ENCODE assay signal across 1 cellular context in the genomic region with DNA sequence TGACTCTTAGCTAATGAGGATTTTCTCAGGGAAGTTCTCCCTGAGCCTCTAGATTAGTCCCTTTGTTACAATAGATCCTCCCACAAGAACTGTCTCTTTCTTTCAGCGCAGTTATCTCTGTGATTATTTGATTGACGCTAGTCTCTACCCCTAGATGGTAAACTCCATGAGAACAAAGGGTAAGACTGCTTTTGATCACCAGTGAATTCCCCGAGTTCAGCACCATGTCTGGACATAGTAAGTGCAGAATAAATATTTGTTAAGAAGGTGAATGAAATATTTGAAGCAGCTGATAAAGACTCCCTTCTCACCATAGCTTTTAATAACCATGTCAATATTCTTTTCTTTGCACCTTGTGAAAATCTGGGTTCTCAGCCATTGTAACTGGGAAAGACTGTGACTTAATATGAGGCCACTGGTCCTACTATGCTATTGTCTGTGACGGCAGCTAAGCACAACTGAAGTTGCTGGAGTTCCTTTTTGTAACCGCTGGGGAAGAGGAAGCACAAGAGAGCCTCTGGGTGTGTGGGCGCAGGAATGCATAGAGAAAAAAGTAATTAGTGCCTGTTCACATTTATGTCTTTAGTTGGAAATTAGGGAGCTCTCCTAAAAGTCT.
A peak's percentile ranks its signal among the peaks of the same experiment; 100 is the strongest.
TF ChIP-seq lines count a peak whose summit lies in the region.

No MANE protein-coding gene starts in this region.

TF ChIP-seq in K562, 482 proteins besides CTCF, POLR2A, EP300 and RAD21 (continued from another document and continues in another):
- TF ChIP-seq, protein P1, sequence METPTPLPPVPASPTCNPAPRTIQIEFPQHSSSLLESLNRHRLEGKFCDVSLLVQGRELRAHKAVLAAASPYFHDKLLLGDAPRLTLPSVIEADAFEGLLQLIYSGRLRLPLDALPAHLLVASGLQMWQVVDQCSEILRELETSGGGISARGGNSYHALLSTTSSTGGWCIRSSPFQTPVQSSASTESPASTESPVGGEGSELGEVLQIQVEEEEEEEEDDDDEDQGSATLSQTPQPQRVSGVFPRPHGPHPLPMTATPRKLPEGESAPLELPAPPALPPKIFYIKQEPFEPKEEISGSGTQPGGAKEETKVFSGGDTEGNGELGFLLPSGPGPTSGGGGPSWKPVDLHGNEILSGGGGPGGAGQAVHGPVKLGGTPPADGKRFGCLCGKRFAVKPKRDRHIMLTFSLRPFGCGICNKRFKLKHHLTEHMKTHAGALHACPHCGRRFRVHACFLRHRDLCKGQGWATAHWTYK (CRISPR knock-in tag; IDR thresholded peaks at IDR 0.05), result no peak
- TF ChIP-seq, protein P2, sequence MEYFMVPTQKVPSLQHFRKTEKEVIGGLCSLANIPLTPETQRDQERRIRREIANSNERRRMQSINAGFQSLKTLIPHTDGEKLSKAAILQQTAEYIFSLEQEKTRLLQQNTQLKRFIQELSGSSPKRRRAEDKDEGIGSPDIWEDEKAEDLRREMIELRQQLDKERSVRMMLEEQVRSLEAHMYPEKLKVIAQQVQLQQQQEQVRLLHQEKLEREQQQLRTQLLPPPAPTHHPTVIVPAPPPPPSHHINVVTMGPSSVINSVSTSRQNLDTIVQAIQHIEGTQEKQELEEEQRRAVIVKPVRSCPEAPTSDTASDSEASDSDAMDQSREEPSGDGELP (CRISPR knock-in tag; IDR thresholded peaks at IDR 0.05; ENCODE audit: borderline replicate concordance), result no peak
- no peak for TF ChIP-seq ZNF507 (tag; conservative IDR thresholded peaks at IDR 0.05)
- TF ChIP-seq POLR3G (IDR thresholded peaks at IDR 0.05; ENCODE audit: extremely low read depth, insufficient read length, insufficient replicate concordance), result no peak
- TF ChIP-seq RBM39 (optimal IDR thresholded peaks at IDR 0.05; ENCODE audit: low read depth, low read length), result no peak
- TF ChIP-seq, protein P3, sequence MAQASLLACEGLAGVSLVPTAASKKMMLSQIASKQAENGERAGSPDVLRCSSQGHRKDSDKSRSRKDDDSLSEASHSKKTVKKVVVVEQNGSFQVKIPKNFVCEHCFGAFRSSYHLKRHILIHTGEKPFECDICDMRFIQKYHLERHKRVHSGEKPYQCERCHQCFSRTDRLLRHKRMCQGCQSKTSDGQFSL (CRISPR knock-in tag; IDR thresholded peaks at IDR 0.05), result no peak
- TF ChIP-seq, protein P3 (tag; IDR thresholded peaks at IDR 0.05), result no peak
- 0 out of 2 replicates have a peak, but pooled peaks have one; percentile 12 for TF ChIP-seq MAFF (IDR thresholded peaks at IDR 0.05; ENCODE audit: low read length)
- TF ChIP-seq ZBTB17 (CRISPR knock-in tag; IDR thresholded peaks at IDR 0.05), result no peak
- TF ChIP-seq MCM7 (IDR thresholded peaks at IDR 0.05), result no peak
- TF ChIP-seq, protein P4, sequence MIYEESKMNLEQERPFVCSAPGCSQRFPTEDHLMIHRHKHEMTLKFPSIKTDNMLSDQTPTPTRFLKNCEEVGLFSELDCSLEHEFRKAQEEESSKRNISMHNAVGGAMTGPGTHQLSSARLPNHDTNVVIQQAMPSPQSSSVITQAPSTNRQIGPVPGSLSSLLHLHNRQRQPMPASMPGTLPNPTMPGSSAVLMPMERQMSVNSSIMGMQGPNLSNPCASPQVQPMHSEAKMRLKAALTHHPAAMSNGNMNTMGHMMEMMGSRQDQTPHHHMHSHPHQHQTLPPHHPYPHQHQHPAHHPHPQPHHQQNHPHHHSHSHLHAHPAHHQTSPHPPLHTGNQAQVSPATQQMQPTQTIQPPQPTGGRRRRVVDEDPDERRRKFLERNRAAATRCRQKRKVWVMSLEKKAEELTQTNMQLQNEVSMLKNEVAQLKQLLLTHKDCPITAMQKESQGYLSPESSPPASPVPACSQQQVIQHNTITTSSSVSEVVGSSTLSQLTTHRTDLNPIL (CRISPR knock-in tag; IDR thresholded peaks at IDR 0.05), result no peak
- TF ChIP-seq, protein P5, sequence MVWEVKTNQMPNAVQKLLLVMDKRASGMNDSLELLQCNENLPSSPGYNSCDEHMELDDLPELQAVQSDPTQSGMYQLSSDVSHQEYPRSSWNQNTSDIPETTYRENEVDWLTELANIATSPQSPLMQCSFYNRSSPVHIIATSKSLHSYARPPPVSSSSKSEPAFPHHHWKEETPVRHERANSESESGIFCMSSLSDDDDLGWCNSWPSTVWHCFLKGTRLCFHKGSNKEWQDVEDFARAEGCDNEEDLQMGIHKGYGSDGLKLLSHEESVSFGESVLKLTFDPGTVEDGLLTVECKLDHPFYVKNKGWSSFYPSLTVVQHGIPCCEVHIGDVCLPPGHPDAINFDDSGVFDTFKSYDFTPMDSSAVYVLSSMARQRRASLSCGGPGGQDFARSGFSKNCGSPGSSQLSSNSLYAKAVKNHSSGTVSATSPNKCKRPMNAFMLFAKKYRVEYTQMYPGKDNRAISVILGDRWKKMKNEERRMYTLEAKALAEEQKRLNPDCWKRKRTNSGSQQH (CRISPR knock-in tag; IDR thresholded peaks at IDR 0.05), result no peak
- TF ChIP-seq ZNF124 (CRISPR knock-in tag; IDR thresholded peaks at IDR 0.05), result no peak
- no peak for TF ChIP-seq SAFB2 (IDR thresholded peaks at IDR 0.05; ENCODE audit: borderline replicate concordance, low read depth, low read length, severe bottlenecking)
- TF ChIP-seq CBX1 (IDR thresholded peaks at IDR 0.05; ENCODE audit: low read depth), result no peak
- peak; percentile 63 for TF ChIP-seq SOX6 (IDR thresholded peaks at IDR 0.05)
- no peak for TF ChIP-seq ESRRB (CRISPR knock-in tag; IDR thresholded peaks at IDR 0.05; ENCODE audit: borderline replicate concordance)
- no peak for TF ChIP-seq KAT8 (IDR thresholded peaks at IDR 0.05; ENCODE audit: low read depth)
- no peak for TF ChIP-seq ZNF444 (CRISPR knock-in tag; IDR thresholded peaks at IDR 0.05)
- no peak for TF ChIP-seq STAT5A (IDR thresholded peaks at IDR 0.05; ENCODE audit: borderline replicate concordance, low read length)
- no peak for TF ChIP-seq ZNF354B (CRISPR knock-in tag; IDR thresholded peaks at IDR 0.05)
- peak in 1 of 2 experiments; percentile 37; a peak in 1 of 4 replicates for TF ChIP-seq HDAC1 (IDR thresholded peaks at IDR 0.05)
- no peak for TF ChIP-seq ZNF431 (CRISPR knock-in tag; IDR thresholded peaks at IDR 0.05)
- no peak for TF ChIP-seq MCM5 (IDR thresholded peaks at IDR 0.05; ENCODE audit: low read depth)
- no peak for TF ChIP-seq SMAD2 (IDR thresholded peaks at IDR 0.05; ENCODE audit: low read depth, low read length)
- TF ChIP-seq SIN3A (IDR thresholded peaks at IDR 0.05; ENCODE audit: borderline replicate concordance in 2 of 2, control insufficient read depth in 1 of 2, low read depth in 2 of 2, low read length in 2 of 2), result no peak
- TF ChIP-seq, protein P6, sequence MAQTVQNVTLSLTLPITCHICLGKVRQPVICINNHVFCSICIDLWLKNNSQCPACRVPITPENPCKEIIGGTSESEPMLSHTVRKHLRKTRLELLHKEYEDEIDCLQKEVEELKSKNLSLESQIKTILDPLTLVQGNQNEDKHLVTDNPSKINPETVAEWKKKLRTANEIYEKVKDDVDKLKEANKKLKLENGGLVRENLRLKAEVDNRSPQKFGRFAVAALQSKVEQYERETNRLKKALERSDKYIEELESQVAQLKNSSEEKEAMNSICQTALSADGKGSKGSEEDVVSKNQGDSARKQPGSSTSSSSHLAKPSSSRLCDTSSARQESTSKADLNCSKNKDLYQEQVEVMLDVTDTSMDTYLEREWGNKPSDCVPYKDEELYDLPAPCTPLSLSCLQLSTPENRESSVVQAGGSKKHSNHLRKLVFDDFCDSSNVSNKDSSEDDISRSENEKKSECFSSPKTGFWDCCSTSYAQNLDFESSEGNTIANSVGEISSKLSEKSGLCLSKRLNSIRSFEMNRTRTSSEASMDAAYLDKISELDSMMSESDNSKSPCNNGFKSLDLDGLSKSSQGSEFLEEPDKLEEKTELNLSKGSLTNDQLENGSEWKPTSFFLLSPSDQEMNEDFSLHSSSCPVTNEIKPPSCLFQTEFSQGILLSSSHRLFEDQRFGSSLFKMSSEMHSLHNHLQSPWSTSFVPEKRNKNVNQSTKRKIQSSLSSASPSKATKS (CRISPR knock-in tag; IDR thresholded peaks at IDR 0.05), result no peak
- TF ChIP-seq, protein P7, sequence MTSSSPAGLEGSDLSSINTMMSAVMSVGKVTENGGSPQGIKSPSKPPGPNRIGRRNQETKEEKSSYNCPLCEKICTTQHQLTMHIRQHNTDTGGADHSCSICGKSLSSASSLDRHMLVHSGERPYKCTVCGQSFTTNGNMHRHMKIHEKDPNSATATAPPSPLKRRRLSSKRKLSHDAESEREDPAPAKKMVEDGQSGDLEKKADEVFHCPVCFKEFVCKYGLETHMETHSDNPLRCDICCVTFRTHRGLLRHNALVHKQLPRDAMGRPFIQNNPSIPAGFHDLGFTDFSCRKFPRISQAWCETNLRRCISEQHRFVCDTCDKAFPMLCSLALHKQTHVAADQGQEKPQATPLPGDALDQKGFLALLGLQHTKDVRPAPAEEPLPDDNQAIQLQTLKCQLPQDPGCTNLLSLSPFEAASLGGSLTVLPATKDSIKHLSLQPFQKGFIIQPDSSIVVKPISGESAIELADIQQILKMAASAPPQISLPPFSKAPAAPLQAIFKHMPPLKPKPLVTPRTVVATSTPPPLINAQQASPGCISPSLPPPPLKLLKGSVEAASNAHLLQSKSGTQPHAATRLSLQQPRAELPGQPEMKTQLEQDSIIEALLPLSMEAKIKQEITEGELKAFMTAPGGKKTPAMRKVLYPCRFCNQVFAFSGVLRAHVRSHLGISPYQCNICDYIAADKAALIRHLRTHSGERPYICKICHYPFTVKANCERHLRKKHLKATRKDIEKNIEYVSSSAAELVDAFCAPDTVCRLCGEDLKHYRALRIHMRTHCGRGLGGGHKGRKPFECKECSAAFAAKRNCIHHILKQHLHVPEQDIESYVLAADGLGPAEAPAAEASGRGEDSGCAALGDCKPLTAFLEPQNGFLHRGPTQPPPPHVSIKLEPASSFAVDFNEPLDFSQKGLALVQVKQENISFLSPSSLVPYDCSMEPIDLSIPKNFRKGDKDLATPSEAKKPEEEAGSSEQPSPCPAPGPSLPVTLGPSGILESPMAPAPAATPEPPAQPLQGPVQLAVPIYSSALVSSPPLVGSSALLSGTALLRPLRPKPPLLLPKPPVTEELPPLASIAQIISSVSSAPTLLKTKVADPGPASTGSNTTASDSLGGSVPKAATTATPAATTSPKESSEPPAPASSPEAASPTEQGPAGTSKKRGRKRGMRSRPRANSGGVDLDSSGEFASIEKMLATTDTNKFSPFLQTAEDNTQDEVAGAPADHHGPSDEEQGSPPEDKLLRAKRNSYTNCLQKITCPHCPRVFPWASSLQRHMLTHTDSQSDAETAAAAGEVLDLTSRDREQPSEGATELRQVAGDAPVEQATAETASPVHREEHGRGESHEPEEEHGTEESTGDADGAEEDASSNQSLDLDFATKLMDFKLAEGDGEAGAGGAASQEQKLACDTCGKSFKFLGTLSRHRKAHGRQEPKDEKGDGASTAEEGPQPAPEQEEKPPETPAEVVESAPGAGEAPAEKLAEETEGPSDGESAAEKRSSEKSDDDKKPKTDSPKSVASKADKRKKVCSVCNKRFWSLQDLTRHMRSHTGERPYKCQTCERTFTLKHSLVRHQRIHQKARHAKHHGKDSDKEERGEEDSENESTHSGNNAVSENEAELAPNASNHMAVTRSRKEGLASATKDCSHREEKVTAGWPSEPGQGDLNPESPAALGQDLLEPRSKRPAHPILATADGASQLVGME (CRISPR knock-in tag; IDR thresholded peaks at IDR 0.05), result no peak
- TF ChIP-seq TAF7 (tag; IDR thresholded peaks at IDR 0.05), result no peak
- no peak for TF ChIP-seq U2AF2 (optimal IDR thresholded peaks at IDR 0.05; ENCODE audit: low read depth, low read length)
- no peak for TF ChIP-seq ZNF695 (CRISPR knock-in tag; IDR thresholded peaks at IDR 0.05)
- no peak for TF ChIP-seq ILF3 (IDR thresholded peaks at IDR 0.05; ENCODE audit: borderline replicate concordance)
- no peak for TF ChIP-seq CSDE1 (IDR thresholded peaks at IDR 0.05)
- TF ChIP-seq, protein P8, sequence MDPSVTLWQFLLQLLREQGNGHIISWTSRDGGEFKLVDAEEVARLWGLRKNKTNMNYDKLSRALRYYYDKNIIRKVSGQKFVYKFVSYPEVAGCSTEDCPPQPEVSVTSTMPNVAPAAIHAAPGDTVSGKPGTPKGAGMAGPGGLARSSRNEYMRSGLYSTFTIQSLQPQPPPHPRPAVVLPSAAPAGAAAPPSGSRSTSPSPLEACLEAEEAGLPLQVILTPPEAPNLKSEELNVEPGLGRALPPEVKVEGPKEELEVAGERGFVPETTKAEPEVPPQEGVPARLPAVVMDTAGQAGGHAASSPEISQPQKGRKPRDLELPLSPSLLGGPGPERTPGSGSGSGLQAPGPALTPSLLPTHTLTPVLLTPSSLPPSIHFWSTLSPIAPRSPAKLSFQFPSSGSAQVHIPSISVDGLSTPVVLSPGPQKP (CRISPR knock-in tag; IDR thresholded peaks at IDR 0.05), result no peak
- TF ChIP-seq NUFIP1 (IDR thresholded peaks at IDR 0.05; ENCODE audit: partially characterized antibody), result no peak
- TF ChIP-seq ZFPM2 (CRISPR knock-in tag; IDR thresholded peaks at IDR 0.05), result no peak
- no peak for TF ChIP-seq MTA2 (IDR thresholded peaks at IDR 0.05; ENCODE audit: low read depth)
- TF ChIP-seq NEUROD1 (IDR thresholded peaks at IDR 0.05; ENCODE audit: borderline replicate concordance, low read depth, low read length, partially characterized antibody), result no peak
- TF ChIP-seq, protein P9, sequence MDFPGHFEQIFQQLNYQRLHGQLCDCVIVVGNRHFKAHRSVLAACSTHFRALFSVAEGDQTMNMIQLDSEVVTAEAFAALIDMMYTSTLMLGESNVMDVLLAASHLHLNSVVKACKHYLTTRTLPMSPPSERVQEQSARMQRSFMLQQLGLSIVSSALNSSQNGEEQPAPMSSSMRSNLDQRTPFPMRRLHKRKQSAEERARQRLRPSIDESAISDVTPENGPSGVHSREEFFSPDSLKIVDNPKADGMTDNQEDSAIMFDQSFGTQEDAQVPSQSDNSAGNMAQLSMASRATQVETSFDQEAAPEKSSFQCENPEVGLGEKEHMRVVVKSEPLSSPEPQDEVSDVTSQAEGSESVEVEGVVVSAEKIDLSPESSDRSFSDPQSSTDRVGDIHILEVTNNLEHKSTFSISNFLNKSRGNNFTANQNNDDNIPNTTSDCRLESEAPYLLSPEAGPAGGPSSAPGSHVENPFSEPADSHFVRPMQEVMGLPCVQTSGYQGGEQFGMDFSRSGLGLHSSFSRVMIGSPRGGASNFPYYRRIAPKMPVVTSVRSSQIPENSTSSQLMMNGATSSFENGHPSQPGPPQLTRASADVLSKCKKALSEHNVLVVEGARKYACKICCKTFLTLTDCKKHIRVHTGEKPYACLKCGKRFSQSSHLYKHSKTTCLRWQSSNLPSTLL (IDR thresholded peaks at IDR 0.05), result no peak
- no peak for TF ChIP-seq MIER1 (IDR thresholded peaks at IDR 0.05; ENCODE audit: low read depth)
- TF ChIP-seq, protein P10, sequence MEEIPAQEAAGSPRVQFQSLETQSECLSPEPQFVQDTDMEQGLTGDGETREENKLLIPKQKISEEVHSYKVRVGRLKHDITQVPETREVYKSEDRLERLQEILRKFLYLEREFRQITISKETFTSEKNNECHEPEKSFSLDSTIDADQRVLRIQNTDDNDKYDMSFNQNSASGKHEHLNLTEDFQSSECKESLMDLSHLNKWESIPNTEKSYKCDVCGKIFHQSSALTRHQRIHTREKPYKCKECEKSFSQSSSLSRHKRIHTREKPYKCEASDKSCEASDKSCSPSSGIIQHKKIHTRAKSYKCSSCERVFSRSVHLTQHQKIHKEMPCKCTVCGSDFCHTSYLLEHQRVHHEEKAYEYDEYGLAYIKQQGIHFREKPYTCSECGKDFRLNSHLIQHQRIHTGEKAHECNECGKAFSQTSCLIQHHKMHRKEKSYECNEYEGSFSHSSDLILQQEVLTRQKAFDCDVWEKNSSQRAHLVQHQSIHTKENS (CRISPR knock-in tag; IDR thresholded peaks at IDR 0.05), result no peak
